In the genomic region with DNA sequence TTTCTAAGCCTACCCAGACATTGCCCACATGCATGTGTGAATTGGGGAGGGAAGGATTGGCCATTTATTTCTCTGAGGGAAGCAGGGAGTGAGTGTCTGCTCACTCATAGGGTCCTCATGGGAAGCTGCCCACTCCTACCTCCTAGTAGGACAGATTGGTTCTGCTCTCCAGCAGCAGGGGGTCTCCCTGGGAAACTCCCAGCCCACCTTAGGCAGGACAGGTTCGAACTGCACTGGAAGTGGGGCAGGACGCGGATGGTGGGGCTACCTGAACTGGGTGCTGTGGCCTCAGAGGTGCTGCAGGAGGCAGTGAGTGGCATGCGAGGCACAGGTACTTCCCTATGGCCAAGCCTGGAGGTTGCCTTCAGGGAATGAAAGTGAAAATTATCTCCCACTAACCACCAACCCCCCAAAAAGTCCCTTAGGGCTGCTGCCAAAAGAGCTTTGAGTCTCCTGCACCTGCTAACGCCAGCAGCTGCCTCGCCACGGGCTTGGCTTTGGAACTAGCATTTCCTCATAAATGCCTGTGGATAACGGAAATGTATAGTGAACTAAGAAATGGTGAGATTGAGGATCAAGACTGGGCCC, we compare ENCODE assay signal across 14 cellular contexts.
DNase-seq lines count a peak whose midpoint lies in the region; ATAC-seq, FAIRE-seq and TF ChIP-seq lines count a peak whose summit lies in the region.
"Had no signal": no experiment of that assay in that cellular context is flagged by ENCODE, and none has a peak within 500 bp of the region (broad histone marks: within the 10 kb centered on the region; RNA-seq: fewer than 3 reads in every experiment).

No MANE protein-coding gene starts in this region.

- peak; percentile 48 for ATAC-seq in HG03432 (IDR thresholded peaks at IDR 0.05; ENCODE audit: unreplicated experiment)
- no peak for ATAC-seq in CD8-positive, alpha-beta T cell

- H3K4me1 Mint-ChIP-seq in CD8-positive, alpha-beta T cell (ENCODE audit: low read depth): peaks cover 8% of the 10 kb centered on the region
- H3K4me1 Mint-ChIP-seq in HFFc6 (ENCODE audit: low read depth): no peaks in the 10 kb centered on the region

- H3K36me3 Mint-ChIP-seq in CD8-positive, alpha-beta T cell: no peaks in the 10 kb centered on the region
- H3K36me3 Mint-ChIP-seq in HFFc6 (ENCODE audit: low read depth): no peaks in the 10 kb centered on the region

- H3K27ac ChIP-seq in H1 (ENCODE audit: low read depth, low read length): no peak overlapping the region
- no peak overlapping the region for H3K27ac ChIP-seq in spleen
- no peak overlapping the region for H3K27ac ChIP-seq in CD8-positive, alpha-beta T cell (ENCODE audit: low read depth, low read length)
- H3K27ac ChIP-seq: C4-2B, epithelial cell of prostate, Peyer's patch, upper lobe of left lung had no signal

- peak overlapping the region; percentile 32 for H4K91ac ChIP-seq in H1 (replicated peaks; ENCODE audit: insufficient read length, low read length)

- no peak overlapping the region for H2BK5ac ChIP-seq in H1 (ENCODE audit: low read depth, low read length)

- DNase-seq in GM10248 (ENCODE audit: extremely low spot score): peak; percentile 48
- peak; percentile 46 for DNase-seq in GM19238 (ENCODE audit: insufficient read length, low spot score)
- DNase-seq in H1 (ENCODE audit: low read depth in 1 of 2, low spot score in 2 of 2): no peak
- DNase-seq in spleen: no peak
- no peak for DNase-seq in CD8-positive, alpha-beta T cell
- DNase-seq in HFFc6: no peak
- DNase-seq in NOMO-1 treated with DMSO at 0.1 percent for 48 hours (lab: John Stamatoyannopoulos, UW; ENCODE audit: unreplicated experiment): no peak
- DNase-seq: activated T-cell treated with anti-CD3 and anti-CD28 coated beads for 4 hours, midbrain, Peyer's patch, upper lobe of left lung had no signal

- H2BK15ac ChIP-seq in H1 (ENCODE audit: low read length): no peak overlapping the region

- H2BK12ac ChIP-seq in H1 (ENCODE audit: low read depth, low read length): 0 out of 2 replicates have a peak overlapping the region, but pooled peaks have one; percentile 23

- H3K9ac ChIP-seq in H1 (replicated peaks in 1 of 4; ENCODE audit: extremely low read depth in 1 of 4, low read depth in 3 of 4, low read length in 3 of 4): no peak overlapping the region

- peaks cover 11% of the 10 kb centered on the region; the same call in 1 of the 2 replicates for H3K23me2 ChIP-seq in H1 (ENCODE audit: low read depth, low read length)

- TF ChIP-seq POLR2A in H1 (IDR thresholded peaks at IDR 0.05; ENCODE audit: control extremely low read depth in 1 of 2, low read depth in 2 of 2, low read length in 2 of 2) (no peak), spleen (IDR thresholded peaks at IDR 0.05) (no peak)

- H3K4me3 ChIP-seq in H1 (ENCODE audit: extremely low read depth in 1 of 4, insufficient read depth in 2 of 4, low read depth in 3 of 4, low read length in 4 of 4) (no peak overlapping the region), spleen (no peak overlapping the region)
- H3K4me3 ChIP-seq in CD8-positive, alpha-beta T cell (ENCODE audit: low read depth, low read length): no peak overlapping the region
- H3K4me3 ChIP-seq: Peyer's patch, upper lobe of left lung had no signal

- H3K4me3 Mint-ChIP-seq in CD8-positive, alpha-beta T cell: no peak overlapping the region
- no peak overlapping the region for H3K4me3 Mint-ChIP-seq in HFFc6

- no peak overlapping the region for H2AFZ ChIP-seq in H1 (ENCODE audit: low read length)

- no peaks in the 10 kb centered on the region for H3K79me2 ChIP-seq in H1 (ENCODE audit: control insufficient read depth in 1 of 2, insufficient read depth in 2 of 2, low read length in 2 of 2)

- CTCF ChIA-PET in GM10248 (lab: Yijun Ruan, JAX): interaction anchor here (2.5 kb wide), 1 partner anchor 94 kb away, joined by 12 read pairs; no protein-coding TSS in a partner anchor
- CTCF ChIA-PET in H1 (lab: Charles Lee; ENCODE audit: partially characterized antibody): interaction anchor here (0.8 to 10.5 kb wide), 8 partner anchors 10 to 110 kb away, joined by 3 to 170 read pairs (median 12); no protein-coding TSS in a partner anchor
- CTCF ChIA-PET in CD8-positive, alpha-beta T cell (lab: Charles Lee): no interaction called here

- peaks cover 0 to 15% (median 9%) of the 10 kb centered on the region in 4 experiments; a peak in 6 of 7 replicates for H3K27me3 ChIP-seq in H1 (replicated peaks in 1 of 4; ENCODE audit: control insufficient read depth in 3 of 4, extremely low read depth in 1 of 4, insufficient read depth in 3 of 4, low read length in 3 of 4)
- peaks cover 0 to 64% (median 30%) of the 10 kb centered on the region in 7 donors for H3K27me3 ChIP-seq in spleen (replicated peaks in 1 of 7)
- H3K27me3 ChIP-seq in CD8-positive, alpha-beta T cell (ENCODE audit: insufficient read depth, low read length): peaks cover 10% of the 10 kb centered on the region

- H3K18ac ChIP-seq in H1 (ENCODE audit: extremely low read depth, low read length): no peak overlapping the region

- no peak overlapping the region for H3K56ac ChIP-seq in H1 (replicated peaks; ENCODE audit: insufficient read length, low read depth, low read length)

- FAIRE-seq in H1 (lab: Jason Lieb, UNC): no peak

- 90% methylated on average over 8 of the region's 8 CpGs; no CpG with 5 or more reads in 1 of the 2 experiments for WGBS in H1 (ENCODE audit: extremely low coverage in 1 of 2, insufficient coverage in 1 of 2, insufficient read length in 1 of 2, insufficient replicate concordance in 2 of 2, low coverage in 1 of 2, low lambda C conversion rate in 2 of 2, missing lambda C conversion rate in 1 of 2), 2 experiments
- 62 to 69% (median 62%) methylated on average over 8 of the region's 8 CpGs for WGBS in spleen, 5 donors

- H2AK5ac ChIP-seq in H1 (ENCODE audit: low read depth, low read length): no peak overlapping the region

- H4K20me1 ChIP-seq in H1 (replicated peaks in 1 of 2; ENCODE audit: control insufficient read depth in 1 of 2, insufficient read depth in 2 of 2, low read length in 2 of 2): no peaks in the 10 kb centered on the region

- no peak overlapping the region for H2BK20ac ChIP-seq in H1 (ENCODE audit: low read length)

- no peak overlapping the region for H3K4ac ChIP-seq in H1 (replicated peaks; ENCODE audit: insufficient read length, low read depth, low read length)

- no peak for TF ChIP-seq RAD21 in H1 (IDR thresholded peaks at IDR 0.05 in 1 of 2, conservative IDR thresholded peaks at IDR 0.05 in 1 of 2; ENCODE audit: low read depth in 2 of 2, low read length in 2 of 2)

- POLR2A ChIA-PET in GM10248 (lab: Yijun Ruan, JAX): no interaction called here
- POLR2A ChIA-PET in H1 (lab: Charles Lee; ENCODE audit: partially characterized antibody): interaction anchor here (1.7 to 1.8 kb wide), 2 partner anchors 10 to 21 kb away, joined by 3 to 6 read pairs; no protein-coding TSS in a partner anchor
- POLR2A ChIA-PET in CD8-positive, alpha-beta T cell (lab: Charles Lee): no interaction called here

- H3K27me3 Mint-ChIP-seq in CD8-positive, alpha-beta T cell (ENCODE audit: low read depth): peaks cover 43% of the 10 kb centered on the region
- H3K27me3 Mint-ChIP-seq in HFFc6 (ENCODE audit: insufficient read depth): peaks cover 4% of the 10 kb centered on the region

- H3K23ac ChIP-seq in H1 (ENCODE audit: insufficient read length): no peak overlapping the region

- TF ChIP-seq EP300 in H1 (IDR thresholded peaks at IDR 0.05; ENCODE audit: borderline replicate concordance in 1 of 2, low read depth in 2 of 2, low read length in 2 of 2): no peak

- TF ChIP-seq CTCF in GM10248 (IDR thresholded peaks at IDR 0.05; ENCODE audit: control extremely low read depth, extremely low read depth, low read depth, missing control alignments) (no peak), H1 (IDR thresholded peaks at IDR 0.05; ENCODE audit: control extremely low read depth in 1 of 3, insufficient read depth in 1 of 3, low read depth in 1 of 3, low read length in 3 of 3) (peak in 1 of 3 experiments; percentile 4; a peak in 1 of 4 replicates), spleen (IDR thresholded peaks at IDR 0.05 in 8 of 11, conservative IDR thresholded peaks at IDR 0.05 in 3 of 11) (no peak), HFFc6 (IDR thresholded peaks at IDR 0.05) (no peak)
- no peak for TF ChIP-seq CTCF in CD8-positive, alpha-beta T cell (IDR thresholded peaks at IDR 0.05)

- no peak overlapping the region for H4K5ac ChIP-seq in H1 (ENCODE audit: insufficient read length, low read depth, low read length)

- no peak overlapping the region for H3K14ac ChIP-seq in H1 (ENCODE audit: insufficient read length)

- H4K8ac ChIP-seq in H1 (ENCODE audit: extremely low read depth, insufficient read depth, low read length): no peak overlapping the region

- intact Hi-C loops in spleen (cut with DNase I; ENCODE audit: low total_unique reads): no loop called here
- intact Hi-C loops in CD8-positive, alpha-beta T cell (cut with DNase I, micrococcal nuclease): no loop called here

- no peak overlapping the region for H2BK120ac ChIP-seq in H1 (replicated peaks; ENCODE audit: low read depth, low read length)

- H3K9me3 ChIP-seq in H1 (ENCODE audit: insufficient read depth in 2 of 2, low read depth in 1 of 2, low read length in 1 of 2): no peaks in the 10 kb centered on the region
- no peaks in the 10 kb centered on the region for H3K9me3 ChIP-seq in spleen
- H3K9me3 ChIP-seq in CD8-positive, alpha-beta T cell (ENCODE audit: low read length): no peaks in the 10 kb centered on the region
- H3K9me3 ChIP-seq: Peyer's patch, upper lobe of left lung had no signal

- no peaks in the 10 kb centered on the region for H3K79me1 ChIP-seq in H1 (ENCODE audit: low read depth, low read length)

- no peaks in the 10 kb centered on the region for H3K36me3 ChIP-seq in H1 (ENCODE audit: control insufficient read depth in 2 of 4, insufficient read depth in 4 of 4, low read length in 3 of 4)
- no peaks in the 10 kb centered on the region for H3K36me3 ChIP-seq in spleen
- no peaks in the 10 kb centered on the region for H3K36me3 ChIP-seq in CD8-positive, alpha-beta T cell (ENCODE audit: insufficient read depth, low read length)
- H3K36me3 ChIP-seq: Peyer's patch, upper lobe of left lung had no signal

- no peak overlapping the region for H3K27ac Mint-ChIP-seq in CD8-positive, alpha-beta T cell
- H3K27ac Mint-ChIP-seq in HFFc6: no peak overlapping the region

- peaks cover 0 to 9% (median 6%) of the 10 kb centered on the region in 4 experiments; a peak in 4 of 7 replicates for H3K4me1 ChIP-seq in H1 (replicated peaks in 1 of 4; ENCODE audit: control insufficient read depth in 3 of 4, insufficient read depth in 4 of 4, low read length in 3 of 4)
- H3K4me1 ChIP-seq in spleen: peaks cover 3 to 33% (median 19%) of the 10 kb centered on the region in 6 donors
- peaks cover 16% of the 10 kb centered on the region for H3K4me1 ChIP-seq in CD8-positive, alpha-beta T cell (ENCODE audit: insufficient read depth, low read length)

- H3K9me3 Mint-ChIP-seq in CD8-positive, alpha-beta T cell: no peaks in the 10 kb centered on the region
- no peaks in the 10 kb centered on the region; the same call in 1 of the 2 replicates for H3K9me3 Mint-ChIP-seq in HFFc6

- H3K4me2 ChIP-seq in H1 (ENCODE audit: insufficient read depth in 1 of 2, low read depth in 2 of 2, low read length in 2 of 2): no peak overlapping the region; a peak in 1 of 4 replicates

TF ChIP-seq in H1, 55 proteins besides CTCF, POLR2A, EP300 and RAD21 (continues in another document):
- TF ChIP-seq CHD1 (IDR thresholded peaks at IDR 0.05; ENCODE audit: low read depth, low read length) (no peak), BCL11A (IDR thresholded peaks at IDR 0.05; ENCODE audit: low read depth in 2 of 2, low read length in 2 of 2) (no peak), KDM1A (IDR thresholded peaks at IDR 0.05; ENCODE audit: borderline replicate concordance, low read length) (no peak)

Comparison
In these comparisons a context has a peak if more than half of its experiments do, and no peak if none do; other contexts are left out.
1. DNase-seq: peak in GM10248 (single experiment) and GM19238 (single experiment); none in H1 (0 of 2), spleen (single experiment), CD8-positive, alpha-beta T cell (0 of 7), HFFc6 (single experiment) and NOMO-1 treated with DMSO at 0.1 percent for 48 hours (single experiment).